Comparison of ENCODE assay signal across 8 cellular contexts in genomic region chrX:130507015-130507414, GRCh38.
"Had no signal": no experiment of that assay in that cellular context is flagged by ENCODE, and none has a peak within 500 bp of the region (broad histone marks: within the 10 kb centered on the region; RNA-seq: fewer than 3 reads in every experiment).

No MANE protein-coding gene starts in this region.

- FAIRE-seq: G401.6, GM12878, GM12891, GM12892, GM18507, GM19239 had no signal

- DNase-seq: GDM1, GF-D8 had no signal

- H3K4me3 ChIP-seq: GM12878 had no signal

- ATAC-seq: GM12878 had no signal
